Comparison of ENCODE assay signal across 22 cellular contexts in genomic region chr4:121119715-121120114, GRCh38. TPM values are rescaled to one million over a fixed set of nuclear protein-coding genes. Genes with fewer than 3 reads are reported as not detected.
A peak's percentile ranks its signal among the peaks of the same experiment; 100 is the strongest.
DNase-seq lines count a peak whose midpoint lies in the region; ATAC-seq, FAIRE-seq and TF ChIP-seq lines count a peak whose summit lies in the region.
"Had no signal": no experiment of that assay in that cellular context is flagged by ENCODE, and none has a peak within 500 bp of the region (broad histone marks: within the 10 kb centered on the region; RNA-seq: fewer than 3 reads in every experiment).

No MANE protein-coding gene starts in this region.

- no peak overlapping the region for H3K4me2 ChIP-seq in PC-9
- H3K4me2 ChIP-seq: BLaER1 had no signal

- DNase-seq in PC-9 (no peak), upper lobe of right lung (no peak), kidney glomerular epithelial cell (lab: John Stamatoyannopoulos, UW) (no peak), NCI-H526 treated with DMSO at 0.1 percent for 48 hours (lab: John Stamatoyannopoulos, UW) (no peak), CD14-positive monocyte (ENCODE audit: low spot score) (no peak)
- DNase-seq: 8988T; ACHN; BE2C; C1 segment of cervical spinal cord; Caco-2; Calu3; CD4-positive, alpha-beta T cell; CD8-positive, alpha-beta T cell; DMS79 treated with DMSO at 0.1 percent for 48 hours; GF-D8 had no signal

- intact Hi-C loops in PC-9 (cut with micrococcal nuclease; ENCODE audit: unreplicated experiment), result no loop called here
- intact Hi-C loops in upper lobe of right lung (cut with DNase I), result no loop called here
- intact Hi-C loops in CD14-positive monocyte (cut with micrococcal nuclease), result no loop called here

- H4K20me1 ChIP-seq in PC-9 (ENCODE audit: insufficient read depth), result no peaks in the 10 kb centered on the region
- H4K20me1 ChIP-seq: BLaER1 had no signal

- H3K27ac Mint-ChIP-seq in CD14-positive monocyte, result no peak overlapping the region
- H3K27ac Mint-ChIP-seq: CD4-positive, alpha-beta T cell; CD8-positive, alpha-beta T cell had no signal

- H3K27ac ChIP-seq in PC-9, result no peak overlapping the region
- no peak overlapping the region for H3K27ac ChIP-seq in upper lobe of right lung
- H3K27ac ChIP-seq: BLaER1 had no signal

- H3K36me3 ChIP-seq in PC-9 (ENCODE audit: low read depth) (no peaks in the 10 kb centered on the region), upper lobe of right lung (no peaks in the 10 kb centered on the region)
- H3K36me3 ChIP-seq: BE2C, BLaER1 had no signal

- H3F3A ChIP-seq in PC-9 (ENCODE audit: insufficient read depth, low read depth), result no peaks in the 10 kb centered on the region

- H3K27me3 Mint-ChIP-seq in CD14-positive monocyte (ENCODE audit: low read depth in 3 of 3), result peaks cover 3 to 7% (median 3%) of the 10 kb centered on the region in 3 donors
- H3K27me3 Mint-ChIP-seq: CD4-positive, alpha-beta T cell had no signal

- peaks cover 5% of the 10 kb centered on the region; the same call in 1 of the 2 replicates for H3K9me2 ChIP-seq in PC-9 (ENCODE audit: insufficient read depth)

- no peaks in the 10 kb centered on the region for H3K9me3 ChIP-seq in PC-9 (ENCODE audit: insufficient read depth, low read depth)
- H3K9me3 ChIP-seq in upper lobe of right lung, result no peaks in the 10 kb centered on the region
- H3K9me3 ChIP-seq: BE2C, BLaER1, Caco-2 had no signal

- H3K36me3 Mint-ChIP-seq in CD14-positive monocyte, result no peaks in the 10 kb centered on the region
- H3K36me3 Mint-ChIP-seq: CD8-positive, alpha-beta T cell had no signal

- H2AFZ ChIP-seq in PC-9, result 0 out of 2 replicates have a peak overlapping the region, but pooled peaks have one; percentile 1

- TF ChIP-seq CTCF in PC-9 (conservative IDR thresholded peaks at IDR 0.05) (no peak), upper lobe of right lung (IDR thresholded peaks at IDR 0.05) (no peak), CD14-positive monocyte (IDR thresholded peaks at IDR 0.05) (no peak)

- no peaks in the 10 kb centered on the region for H3K9me3 Mint-ChIP-seq in CD14-positive monocyte
- H3K9me3 Mint-ChIP-seq: CD4-positive, alpha-beta T cell; CD8-positive, alpha-beta T cell had no signal

- peak; percentile 37 for ATAC-seq in upper lobe of right lung
- ATAC-seq: CD8-positive, alpha-beta T cell had no signal

- H3K27me3 ChIP-seq in PC-9 (ENCODE audit: insufficient read depth, low read depth), result no peaks in the 10 kb centered on the region
- no peaks in the 10 kb centered on the region for H3K27me3 ChIP-seq in upper lobe of right lung
- H3K27me3 ChIP-seq: BLaER1 had no signal

- peak; percentile 10 for FAIRE-seq in colon (lab: Jason Lieb, UNC)
- FAIRE-seq: A204.1, D721Med, G401.6, GM12891 had no signal

- no peaks in the 10 kb centered on the region for H3K4me1 Mint-ChIP-seq in CD14-positive monocyte

- POLR2A ChIA-PET in PC-9 (lab: Charles Lee; ENCODE audit: unreplicated experiment), result no interaction called here

- H3K79me2 ChIP-seq in PC-9 (ENCODE audit: low read depth), result no peaks in the 10 kb centered on the region

- no peak overlapping the region for H3K4me3 ChIP-seq in PC-9
- H3K4me3 ChIP-seq in upper lobe of right lung, result no peak overlapping the region
- H3K4me3 ChIP-seq: BLaER1 had no signal

- no peaks in the 10 kb centered on the region for H3K4me1 ChIP-seq in PC-9 (replicated peaks; ENCODE audit: insufficient read depth)
- no peaks in the 10 kb centered on the region for H3K4me1 ChIP-seq in upper lobe of right lung
- H3K4me1 ChIP-seq: BE2C, BLaER1, Caco-2 had no signal

- BruUV-seq in PC-9 (replicated peaks; lab: Mats Ljungman, UMichigan), result no TSS peak

- CTCF ChIA-PET in PC-9 (lab: Charles Lee), result no interaction called here

- H3K4me3 Mint-ChIP-seq in CD14-positive monocyte, result no peak overlapping the region
- H3K4me3 Mint-ChIP-seq: CD4-positive, alpha-beta T cell; CD8-positive, alpha-beta T cell had no signal

RNA-seq across cellular contexts. Expression of gene TNIP3, which starts 44.4 kb away (rescaled TPM):
- total RNA-seq in PC-9 (2021) (0.63 and 1.2 TPM in 2 replicates), upper lobe of right lung (2.3 TPM)
- under 1 TPM in 1 of 2 donors, not detected in 1; 0.20 TPM for polyA plus RNA-seq in CD14-positive monocyte
- total RNA-seq: Calu3 had no signal

RNA-seq across cellular contexts. Expression of gene NDNF, which starts 47.4 kb away (rescaled TPM):
- total RNA-seq in PC-9 (2021), result not detected in 2 replicates
- 201 TPM for total RNA-seq in upper lobe of right lung
- polyA plus RNA-seq in CD14-positive monocyte, result not detected
- total RNA-seq: CD8-positive, alpha-beta T cell had no signal
- polyA plus RNA-seq: AG04450 had no signal

Comparison
In these comparisons a context has a peak if more than half of its experiments do, and no peak if none do; other contexts are left out.
1. RNA of gene NDNF, which starts 47.4 kb away (total RNA-seq): 201 TPM in upper lobe of right lung (single experiment); not detected in PC-9; every median in the first group is over 100 times any median in the second.